13 cellular contexts compared by ENCODE assay signal in genomic region chr16:47970291-47970931, GRCh38.
DNase-seq lines count a peak whose midpoint lies in the region; ATAC-seq and TF ChIP-seq lines count a peak whose summit lies in the region.
"Had no signal": no experiment of that assay in that cellular context is flagged by ENCODE, and none has a peak within 500 bp of the region (broad histone marks: within the 10 kb centered on the region; RNA-seq: fewer than 3 reads in every experiment).

No MANE protein-coding gene starts in this region.

- no peak overlapping the region for H3K27ac Mint-ChIP-seq in activated T-helper 1 cell treated with anti-CD3 and anti-CD28 coated beads, Interleukin-12 subunit alpha, Interleukin-12 subunit beta, Interleukin-2, Interleukin-4 antibody, amounts not matched to agents 30 ng/mL and 10 ng/mL and 1 ng/mL, durations not matched to agents 14 hours and 24 hours and 36 hours
- H3K27ac Mint-ChIP-seq: activated naive CD4-positive, alpha-beta T cell treated with anti-CD3 and anti-CD28 coated beads, Interleukin-2, amount 10 ng/mL, durations not matched to agents 7 days and 5 days had no signal

- H4K20me1 ChIP-seq in mammary epithelial cell (ENCODE audit: insufficient read depth, low read length) = no peaks in the 10 kb centered on the region

- H3K27ac ChIP-seq in mammary epithelial cell (ENCODE audit: insufficient read depth, low read depth, low read length) = no peak overlapping the region
- H3K27ac ChIP-seq: vagina had no signal

- H3K9me3 ChIP-seq in mammary epithelial cell (replicated peaks; ENCODE audit: insufficient read depth, low read length) = no peaks in the 10 kb centered on the region
- H3K9me3 ChIP-seq: vagina had no signal

- H3K27me3 ChIP-seq in mammary epithelial cell (ENCODE audit: insufficient read depth, low read length) = no peaks in the 10 kb centered on the region
- H3K27me3 ChIP-seq: vagina had no signal

- dilution Hi-C loops in mammary epithelial cell (cut with HindIII; ENCODE audit: low sequenced_read_pairs) = no loop called here

- intact Hi-C loops in mammary epithelial cell (cut with micrococcal nuclease) = no loop called here
- intact Hi-C loops in activated T-helper 1 cell treated with anti-CD3 and anti-CD28 coated beads, Interleukin-12 subunit alpha, Interleukin-12 subunit beta, Interleukin-2, Interleukin-4 antibody, amounts not matched to agents 30 ng/mL and 10 ng/mL and 1 ng/mL, durations not matched to agents 14 hours and 24 hours and 36 hours (cut with micrococcal nuclease) = loop anchor here (10.0 kb wide), 1 partner anchor 826 kb away; the partner anchor contains the start of gene NETO2

- no peak overlapping the region for H3K4me3 Mint-ChIP-seq in activated T-helper 1 cell treated with anti-CD3 and anti-CD28 coated beads, Interleukin-12 subunit alpha, Interleukin-12 subunit beta, Interleukin-2, Interleukin-4 antibody, amounts not matched to agents 30 ng/mL and 10 ng/mL and 1 ng/mL, durations not matched to agents 14 hours and 24 hours and 36 hours
- H3K4me3 Mint-ChIP-seq: activated naive CD4-positive, alpha-beta T cell treated with anti-CD3 and anti-CD28 coated beads, Interleukin-2, amount 10 ng/mL, durations not matched to agents 7 days and 5 days had no signal

- no peak overlapping the region for H3K4me3 ChIP-seq in GM12865 (ENCODE audit: low read depth, low read length)
- H3K4me3 ChIP-seq in mammary epithelial cell (replicated peaks in 1 of 3; ENCODE audit: insufficient read depth in 1 of 3, low read depth in 2 of 3, low read length in 3 of 3) = no peak overlapping the region
- H3K4me3 ChIP-seq: vagina had no signal

- no peaks in the 10 kb centered on the region for H3K9me3 Mint-ChIP-seq in activated T-helper 1 cell treated with anti-CD3 and anti-CD28 coated beads, Interleukin-12 subunit alpha, Interleukin-12 subunit beta, Interleukin-2, Interleukin-4 antibody, amounts not matched to agents 30 ng/mL and 10 ng/mL and 1 ng/mL, durations not matched to agents 14 hours and 24 hours and 36 hours

- CTCF ChIA-PET in mammary epithelial cell (lab: Charles Lee; ENCODE audit: low non-redundant PET) = no interaction called here

- WGBS in mammary epithelial cell (ENCODE audit: low coverage, missing lambda C conversion rate) = 0% methylated on average over 2 of the region's 2 CpGs

- no peak overlapping the region for H3K4me2 ChIP-seq in mammary epithelial cell (ENCODE audit: insufficient read depth, low read depth, low read length)

- no peaks in the 10 kb centered on the region for H3K36me3 ChIP-seq in mammary epithelial cell (ENCODE audit: insufficient read depth, low read length)
- H3K36me3 ChIP-seq: vagina had no signal

- in situ Hi-C loops in mammary epithelial cell (cut with MboI; ENCODE audit: low sequenced_read_pairs in 2 of 2) = no loop called here

- H2AFZ ChIP-seq in mammary epithelial cell (ENCODE audit: low read depth, low read length) = no peak overlapping the region

- no peaks in the 10 kb centered on the region for H3K79me2 ChIP-seq in mammary epithelial cell (ENCODE audit: insufficient read depth, low read length)

- peaks cover 16% of the 10 kb centered on the region for H3K4me1 ChIP-seq in mammary epithelial cell (ENCODE audit: insufficient read depth, low read length)
- H3K4me1 ChIP-seq: vagina had no signal

- no peak overlapping the region for H3K9ac ChIP-seq in mammary epithelial cell (ENCODE audit: insufficient read depth, low read length)

- no peak for ATAC-seq in GM21717 (IDR thresholded peaks at IDR 0.05; ENCODE audit: unreplicated experiment)
- ATAC-seq: esophagus mucosa had no signal

- no peaks in the 10 kb centered on the region for H3K4me1 Mint-ChIP-seq in activated T-helper 1 cell treated with anti-CD3 and anti-CD28 coated beads, Interleukin-12 subunit alpha, Interleukin-12 subunit beta, Interleukin-2, Interleukin-4 antibody, amounts not matched to agents 30 ng/mL and 10 ng/mL and 1 ng/mL, durations not matched to agents 14 hours and 24 hours and 36 hours (ENCODE audit: low read depth)
- H3K4me1 Mint-ChIP-seq: activated naive CD4-positive, alpha-beta T cell treated with anti-CD3 and anti-CD28 coated beads, Interleukin-2, amount 10 ng/mL, durations not matched to agents 7 days and 5 days had no signal

- H3K36me3 Mint-ChIP-seq in activated T-helper 1 cell treated with anti-CD3 and anti-CD28 coated beads, Interleukin-12 subunit alpha, Interleukin-12 subunit beta, Interleukin-2, Interleukin-4 antibody, amounts not matched to agents 30 ng/mL and 10 ng/mL and 1 ng/mL, durations not matched to agents 14 hours and 24 hours and 36 hours (ENCODE audit: low read depth) = no peaks in the 10 kb centered on the region
- H3K36me3 Mint-ChIP-seq: activated naive CD4-positive, alpha-beta T cell treated with anti-CD3 and anti-CD28 coated beads, Interleukin-2, amount 10 ng/mL, durations not matched to agents 7 days and 5 days had no signal

- no TSS peak for BruUV-seq in mammary epithelial cell (replicated peaks; lab: Mats Ljungman, UMichigan)

- no peak for TF ChIP-seq CTCF in GM12865 (IDR thresholded peaks at IDR 0.05; ENCODE audit: insufficient read depth, low read depth, low read length, missing control alignments)
- no peak for TF ChIP-seq CTCF in mammary epithelial cell (conservative IDR thresholded peaks at IDR 0.05 in 1 of 2, IDR thresholded peaks at IDR 0.05 in 1 of 2; ENCODE audit: extremely low read depth in 1 of 2, insufficient read depth in 1 of 2, low read depth in 1 of 2, low read length in 2 of 2)

- DNase-seq in GM12865 (ENCODE audit: low read depth) (peak; percentile 10), MV-4-11 (lab: John Stamatoyannopoulos, UW) (peak; percentile 7), mammary epithelial cell (peak; percentile 60), lung microvascular endothelial cell (ENCODE audit: low read depth in 2 of 2) (peak; percentile 6 to 44), COLO829 (ENCODE audit: low spot score) (no peak)
- no peak for DNase-seq in effector CD4-positive, alpha-beta T cell
- no peak for DNase-seq in activated T-helper 1 cell treated with anti-CD3 and anti-CD28 coated beads, Interleukin-12 subunit alpha, Interleukin-12 subunit beta, Interleukin-2, Interleukin-4 antibody, amounts not matched to agents 30 ng/mL and 10 ng/mL and 1 ng/mL, durations not matched to agents 14 hours and 24 hours and 36 hours (ENCODE audit: low spot score)
- DNase-seq: activated naive CD4-positive, alpha-beta T cell treated with anti-CD3 and anti-CD28 coated beads, Interleukin-2, amount 10 ng/mL, durations not matched to agents 7 days and 5 days; NCI-H2107; T-helper 9 cell had no signal

- H3K27me3 Mint-ChIP-seq in activated T-helper 1 cell treated with anti-CD3 and anti-CD28 coated beads, Interleukin-12 subunit alpha, Interleukin-12 subunit beta, Interleukin-2, Interleukin-4 antibody, amounts not matched to agents 30 ng/mL and 10 ng/mL and 1 ng/mL, durations not matched to agents 14 hours and 24 hours and 36 hours (ENCODE audit: insufficient read depth) = no peaks in the 10 kb centered on the region
- H3K27me3 Mint-ChIP-seq: activated naive CD4-positive, alpha-beta T cell treated with anti-CD3 and anti-CD28 coated beads, Interleukin-2, amount 10 ng/mL, durations not matched to agents 7 days and 5 days had no signal

Comparison
In these comparisons a context has a peak if more than half of its experiments do, and no peak if none do; other contexts are left out.
1. DNase-seq: peak in GM12865 (single experiment), MV-4-11 (single experiment), mammary epithelial cell (single experiment) and lung microvascular endothelial cell (2 of 2); none in effector CD4-positive, alpha-beta T cell (single experiment), COLO829 (single experiment) and activated T-helper 1 cell treated with anti-CD3 and anti-CD28 coated beads, Interleukin-12 subunit alpha, Interleukin-12 subunit beta, Interleukin-2, Interleukin-4 antibody, amounts not matched to agents 30 ng/mL and 10 ng/mL and 1 ng/mL, durations not matched to agents 14 hours and 24 hours and 36 hours (single experiment).